ENCODE assay signal across 8 cellular contexts in the genomic region with DNA sequence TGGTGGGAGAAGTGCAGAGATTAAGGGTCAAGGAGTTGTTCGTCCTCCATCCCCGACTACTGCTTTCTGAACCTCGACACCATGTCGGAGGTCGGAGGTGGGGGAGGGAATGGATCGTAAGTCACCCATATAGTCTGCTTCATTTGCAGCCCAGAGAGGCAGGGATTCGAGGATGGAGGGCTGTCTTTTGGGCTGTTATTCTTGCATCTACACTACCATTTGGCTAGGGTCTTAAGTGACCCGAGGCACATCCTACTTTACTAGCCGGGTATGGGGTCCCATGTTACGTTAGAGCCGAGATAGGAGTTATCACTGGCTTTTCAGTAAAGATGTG. TPM values are rescaled to one million over a fixed set of nuclear protein-coding genes. Genes with fewer than 3 reads are reported as not detected.
DNase-seq lines count a peak whose midpoint lies in the region; ATAC-seq and TF ChIP-seq lines count a peak whose summit lies in the region.

No MANE protein-coding gene starts in this region.

- CTCF ChIA-PET in AG04449 (lab: Yijun Ruan, JAX) = interaction anchor here (2.7 kb wide), 1 partner anchor 26 kb away, joined by 9 read pairs; the partner anchor contains the start of gene DEDD

- POLR2A ChIA-PET in AG04449 (lab: Yijun Ruan, JAX) = interaction anchor here (1.0 kb wide), 1 partner anchor 39 kb away, joined by 3 read pairs; the partner anchor contains the start of gene ADAMTS4

- H3K4me1 Mint-ChIP-seq in central memory CD8-positive, alpha-beta T cell = peaks cover 54% of the 10 kb centered on the region

- TF ChIP-seq CTCF in AG04449 (IDR thresholded peaks at IDR 0.05; ENCODE audit: insufficient read depth, low read length, missing control alignments) = no peak

- H3K9me3 Mint-ChIP-seq in central memory CD8-positive, alpha-beta T cell = no peaks in the 10 kb centered on the region

- no peak for ATAC-seq in central memory CD8-positive, alpha-beta T cell (replicated peaks; ENCODE audit: extremely low read depth, poor library complexity, severe bottlenecking)
- ATAC-seq in GM18519 (IDR thresholded peaks at IDR 0.05; ENCODE audit: low FRiP score, unreplicated experiment) = no peak
- no peak for ATAC-seq in GM21723 (IDR thresholded peaks at IDR 0.05; ENCODE audit: unreplicated experiment)

- peak overlapping the region; percentile 90 for H3K4me3 ChIP-seq in AG04449 (ENCODE audit: low read depth, low read length)
- H3K4me3 ChIP-seq in HUES48 (ENCODE audit: low read depth, low read length) = peak overlapping the region; percentile 78
- H3K4me3 ChIP-seq in muscle layer of colon (ENCODE audit: low read depth in 1 of 2, low read length in 2 of 2) = peak overlapping the region; percentile 64 to 85

- no peaks in the 10 kb centered on the region for H3K27me3 Mint-ChIP-seq in central memory CD8-positive, alpha-beta T cell

- H3K9me3 ChIP-seq in HUES48 (ENCODE audit: control insufficient read depth, insufficient read depth, low read length) (no peaks in the 10 kb centered on the region), muscle layer of colon (ENCODE audit: low read length) (no peaks in the 10 kb centered on the region)

- H3K27ac Mint-ChIP-seq in central memory CD8-positive, alpha-beta T cell (ENCODE audit: low read depth) = peak overlapping the region; percentile 95

- peaks cover 53% of the 10 kb centered on the region for H3K36me3 ChIP-seq in HUES48 (ENCODE audit: control insufficient read depth, insufficient read depth, low read length)
- peaks cover 54% of the 10 kb centered on the region for H3K36me3 ChIP-seq in muscle layer of colon (ENCODE audit: insufficient read depth, low read length)

- peak overlapping the region; percentile 83 for H3K27ac ChIP-seq in HUES48 (ENCODE audit: low read depth, low read length)
- H3K27ac ChIP-seq in muscle layer of colon (ENCODE audit: low read depth, low read length) = peak overlapping the region; percentile 85

- H3K9ac ChIP-seq in HUES48 (ENCODE audit: low read depth, low read length) = peak overlapping the region; percentile 75
- peak overlapping the region; percentile 79 for H3K9ac ChIP-seq in muscle layer of colon (ENCODE audit: low read length)

- H3K27me3 ChIP-seq in HUES48 (ENCODE audit: control insufficient read depth, insufficient read depth, low read length) (no peaks in the 10 kb centered on the region), muscle layer of colon (ENCODE audit: control insufficient read depth in 1 of 2, insufficient read depth in 2 of 2, low read length in 2 of 2) (no peaks in the 10 kb centered on the region)

- DNase-seq in AG04449 (ENCODE audit: low read depth, low spot score) = no peak
- no peak for DNase-seq in central memory CD8-positive, alpha-beta T cell (ENCODE audit: low spot score in 2 of 2)
- DNase-seq in activated CD4-positive, CD25-positive, alpha-beta regulatory T cell treated with anti-CD3 and anti-CD28 coated beads, Interleukin-2, amount 50 U/mL, for 72 hours = no peak
- no peak for DNase-seq in SK-N-DZ (ENCODE audit: low spot score)

- peaks cover 3% of the 10 kb centered on the region; the same call in 1 of the 2 replicates for H3K4me1 ChIP-seq in HUES48 (ENCODE audit: control insufficient read depth, insufficient read depth, low read length)
- H3K4me1 ChIP-seq in muscle layer of colon (ENCODE audit: insufficient read depth, low read length) = peaks cover 27% of the 10 kb centered on the region

- peak overlapping the region; percentile 92 for H3K4me3 Mint-ChIP-seq in central memory CD8-positive, alpha-beta T cell

- H3K36me3 Mint-ChIP-seq in central memory CD8-positive, alpha-beta T cell (ENCODE audit: insufficient read depth) = peaks cover 33% of the 10 kb centered on the region

RNA-seq across cellular contexts. Expression of gene USP21, which starts 0.6 kb away (rescaled TPM):
- 10.5 and 20.0 TPM in 2 replicates for polyA plus RNA-seq in SK-N-DZ (2014; cell fraction: cytosol; rRNA removed)
- 104 and 163 TPM in 2 replicates for polyA plus RNA-seq in SK-N-DZ (2014; cell fraction: nucleus; rRNA removed)

RNA-seq across cellular contexts. Expression of gene UFC1, which starts 6.1 kb away (rescaled TPM):
- polyA plus RNA-seq in SK-N-DZ (2014; cell fraction: cytosol; rRNA removed) = 73.7 and 87.5 TPM in 2 replicates
- 45.2 and 53.2 TPM in 2 replicates for polyA plus RNA-seq in SK-N-DZ (2014; cell fraction: nucleus; rRNA removed)

RNA-seq across cellular contexts. Expression of gene PPOX, which starts 6.3 kb away (rescaled TPM):
- 41.3 and 58.6 TPM in 2 replicates for polyA plus RNA-seq in SK-N-DZ (2014; cell fraction: cytosol; rRNA removed)
- 263 and 291 TPM in 2 replicates for polyA plus RNA-seq in SK-N-DZ (2014; cell fraction: nucleus; rRNA removed)

RNA-seq across cellular contexts. Expression of gene B4GALT3, which starts 17.4 kb away (rescaled TPM):
- 62.1 and 67.2 TPM in 2 replicates for polyA plus RNA-seq in SK-N-DZ (2014; cell fraction: cytosol; rRNA removed)
- polyA plus RNA-seq in SK-N-DZ (2014; cell fraction: nucleus; rRNA removed) = 52.3 and 64.2 TPM in 2 replicates

RNA-seq across cellular contexts. Expression of gene DEDD, which starts 27.4 kb away (rescaled TPM):
- 22.1 and 29.9 TPM in 2 replicates for polyA plus RNA-seq in SK-N-DZ (2014; cell fraction: cytosol; rRNA removed)
- polyA plus RNA-seq in SK-N-DZ (2014; cell fraction: nucleus; rRNA removed) = 15.3 and 16.5 TPM in 2 replicates
